ENCODE assay signal across 28 cellular contexts in genomic region chr1:180198611-180199010, GRCh38. TPM values are rescaled to one million over a fixed set of nuclear protein-coding genes. Genes with fewer than 3 reads are reported as not detected.
"Had no signal": no experiment of that assay in that cellular context is flagged by ENCODE, and none has a peak within 500 bp of the region (broad histone marks: within the 10 kb centered on the region; RNA-seq: fewer than 3 reads in every experiment).

No MANE protein-coding gene starts in this region.

- H3K4me1 ChIP-seq: SJCRH30 had no signal

- ATAC-seq: activated CD8-positive, alpha-beta memory T cell treated with anti-CD3 and anti-CD28 coated beads, Interleukin-2, amount 10 ng/mL, durations not matched to agents 7 days and 5 days; activated naive CD8-positive, alpha-beta T cell treated with anti-CD3 and anti-CD28 coated beads, Interleukin-2, amount 50 U/mL, for 24 hours; Panc1 had no signal

- DNase-seq: activated B cell treated with CpG ODN at 0.5 μM for 24 hours; activated CD4-positive, alpha-beta memory T cell treated with anti-CD3 and anti-CD28 coated beads, Interleukin-2, amount 10 ng/mL, durations not matched to agents 7 days and 5 days; activated CD4-positive, alpha-beta T cell treated with anti-CD3 and anti-CD28 coated beads for 48 hours; activated CD4-positive, CD25-positive, alpha-beta regulatory T cell treated with anti-CD3 and anti-CD28 coated beads, Interleukin-2, amount 50 U/mL, for 72 hours; activated CD8-positive, alpha-beta memory T cell treated with anti-CD3 and anti-CD28 coated beads for 24 hours; activated CD8-positive, alpha-beta memory T cell treated with anti-CD3 and anti-CD28 coated beads, Interleukin-2, amount 10 ng/mL, durations not matched to agents 7 days and 5 days; activated CD8-positive, alpha-beta memory T cell treated with anti-CD3 and anti-CD28 coated beads, Interleukin-2, amount 50 U/mL, for 48 hours; activated effector memory CD4-positive, alpha-beta T cell treated with Interleukin-2 at 50 U/mL for 16 hours; activated naive CD4-positive, alpha-beta T cell treated with anti-CD3 and anti-CD28 coated beads, Interleukin-2, amount 10 ng/mL, durations not matched to agents 7 days and 5 days; activated naive CD8-positive, alpha-beta T cell treated with anti-CD3 and anti-CD28 coated beads, Interleukin-2, amount 50 U/mL, for 24 hours; activated T-cell treated with anti-CD3 and anti-CD28 coated beads, Interleukin-2, amount 50 U/mL, for 48 hours; amniotic stem cell; aorta; brain microvascular endothelial cell; central memory CD4-positive, alpha-beta T cell; Karpas-422; MG63; MV-4-11; NCI-H1092; NCI-H1436 treated with DMSO at 0.1 percent for 48 hours; NCI-H1694 treated with DMSO at 0.1 percent for 48 hours; NCI-H2029; NCI-H345; SHP77; SJCRH30 had no signal

- H3K27ac ChIP-seq: brain microvascular endothelial cell, SJCRH30, SK-N-MC had no signal

- H3K27me3 ChIP-seq: brain microvascular endothelial cell, MG63, SJCRH30 had no signal

- H3K36me3 ChIP-seq: SJCRH30 had no signal

- H3K9me3 ChIP-seq: MG63, SJCRH30 had no signal

- H3K4me3 ChIP-seq: MG63, SJCRH30, SK-N-MC had no signal

RNA-seq across cellular contexts. Expression of gene LHX4, which starts 31.5 kb away (rescaled TPM):
- total RNA-seq: activated B cell treated with CpG ODN at 0.5 μM for 24 hours; activated CD4-positive, alpha-beta memory T cell treated with anti-CD3 and anti-CD28 coated beads, Interleukin-2, amount 10 ng/mL, durations not matched to agents 7 days and 5 days; activated CD8-positive, alpha-beta memory T cell treated with anti-CD3 and anti-CD28 coated beads, Interleukin-2, amount 10 ng/mL, durations not matched to agents 7 days and 5 days; aorta; T-helper 1 cell treated with Interleukin-12 subunit alpha and Interleukin-12 subunit beta and Interleukin-4 antibody, amounts not matched to agents 30 ng/mL and 1 ng/mL, for 36 hours had no signal
